In the genomic region with DNA sequence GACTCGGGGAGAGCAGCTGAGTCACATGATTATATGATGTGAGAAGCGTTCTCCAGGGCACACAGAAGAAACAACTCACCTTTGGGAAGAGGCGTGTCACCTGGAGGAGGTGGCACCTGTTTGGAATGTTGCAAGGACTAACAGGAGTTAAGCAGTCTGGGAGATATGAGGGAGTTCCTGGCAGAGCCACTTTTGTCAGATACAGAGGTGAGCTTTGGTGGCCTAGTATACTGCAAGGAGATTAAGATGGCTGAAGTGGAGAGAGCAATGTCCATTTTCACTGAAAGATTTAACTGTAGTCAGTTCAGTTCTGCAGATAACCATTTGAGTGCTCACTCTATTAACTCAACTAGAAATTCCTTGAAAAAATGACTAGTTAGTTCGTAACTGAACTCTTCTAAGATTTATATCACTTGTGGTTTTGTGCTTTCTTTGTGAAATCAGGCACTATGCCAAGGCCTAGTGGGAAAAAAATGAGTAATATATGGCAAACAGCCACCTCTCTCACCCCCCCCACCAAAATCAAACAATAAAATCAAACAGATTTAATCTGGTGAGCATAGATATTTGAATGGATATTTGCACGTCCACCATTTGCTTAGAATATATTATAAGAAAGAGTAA, we compare ENCODE assay signal across 9 cellular contexts.
DNase-seq lines count a peak whose midpoint lies in the region; ATAC-seq and TF ChIP-seq lines count a peak whose summit lies in the region.
"Had no signal": no experiment of that assay in that cellular context is flagged by ENCODE, and none has a peak within 500 bp of the region (broad histone marks: within the 10 kb centered on the region; RNA-seq: fewer than 3 reads in every experiment).

No MANE protein-coding gene starts in this region.

- H3K9me3 Mint-ChIP-seq in activated T-cell treated with anti-CD3 and anti-CD28 coated beads, Interleukin-2, amount 50 U/mL, for 72 hours, result no peaks in the 10 kb centered on the region

- no peak overlapping the region for H3K27ac Mint-ChIP-seq in activated T-cell treated with anti-CD3 and anti-CD28 coated beads, Interleukin-2, amount 50 U/mL, for 72 hours

- H3K9me3 ChIP-seq in left lung (no peaks in the 10 kb centered on the region), psoas muscle (no peaks in the 10 kb centered on the region)
- H3K9me3 ChIP-seq: adrenal gland had no signal

- H3K4me1 ChIP-seq in left lung (peaks cover 6 to 16% of the 10 kb centered on the region in 2 donors), psoas muscle (peaks cover 4% of the 10 kb centered on the region)
- H3K4me1 ChIP-seq: adrenal gland had no signal

- peak overlapping the region; percentile 24 to 43 for H3K27ac ChIP-seq in left lung
- H3K27ac ChIP-seq in psoas muscle, result no peak overlapping the region
- H3K27ac ChIP-seq: adrenal gland had no signal

- WGBS in psoas muscle, 3 donors, result 71 to 79% (median 72%) methylated on average over 5 of the region's 5 CpGs

- H3K4me3 Mint-ChIP-seq in activated T-cell treated with anti-CD3 and anti-CD28 coated beads, Interleukin-2, amount 50 U/mL, for 72 hours, result peak overlapping the region; percentile 57 to 62

- H3K36me3 ChIP-seq in left lung, result peaks cover 0 to 23% of the 10 kb centered on the region in 2 donors
- peaks cover 0 to 63% of the 10 kb centered on the region in 2 donors for H3K36me3 ChIP-seq in psoas muscle (ENCODE audit: insufficient read depth in 1 of 2, low read depth in 1 of 2)
- H3K36me3 ChIP-seq in H7 (replicated peaks; ENCODE audit: control insufficient read depth, insufficient read depth, low read length), result no peaks in the 10 kb centered on the region; the same call in 1 of the 2 replicates

- no peak for TF ChIP-seq CTCF in left lung (IDR thresholded peaks at IDR 0.05)
- TF ChIP-seq CTCF in psoas muscle (IDR thresholded peaks at IDR 0.05), result no peak

- intact Hi-C loops in left lung (cut with DNase I) (no loop called here), psoas muscle (cut with DNase I) (no loop called here)

- no peaks in the 10 kb centered on the region for H3K36me3 Mint-ChIP-seq in activated T-cell treated with anti-CD3 and anti-CD28 coated beads, Interleukin-2, amount 50 U/mL, for 72 hours (ENCODE audit: insufficient read depth in 2 of 2)

- H3K4me3 ChIP-seq in left lung (no peak overlapping the region), psoas muscle (no peak overlapping the region), H7 (ENCODE audit: insufficient read depth, low read depth, low read length) (no peak overlapping the region)
- H3K4me3 ChIP-seq: adrenal gland had no signal

- peak; percentile 31 for DNase-seq in AG20443 (ENCODE audit: low spot score)
- DNase-seq in HS-27A (ENCODE audit: low read depth), result peak; percentile 55
- DNase-seq in activated T-cell treated with anti-CD3 and anti-CD28 coated beads, Interleukin-2, amount 50 U/mL, for 72 hours, result peak; percentile 12 to 39
- DNase-seq in left lung, result peak in 1 of 2 donors; percentile 43
- DNase-seq in psoas muscle, result no peak
- DNase-seq in hypothalamus (lab: John Stamatoyannopoulos, UW), result no peak
- no peak for DNase-seq in H7

- ATAC-seq in activated T-cell treated with anti-CD3 and anti-CD28 coated beads, Interleukin-2, amount 50 U/mL, for 72 hours (replicated peaks in 1 of 2), result peak; percentile 73 to 79
- ATAC-seq in left lung, result peak; percentile 95
- no peak for ATAC-seq in psoas muscle
- no peak for ATAC-seq in GM19463 (IDR thresholded peaks at IDR 0.05; ENCODE audit: unreplicated experiment)

- H3K27me3 ChIP-seq in left lung (no peaks in the 10 kb centered on the region), psoas muscle (ENCODE audit: insufficient read depth in 3 of 3, low read length in 2 of 3) (no peaks in the 10 kb centered on the region), H7 (ENCODE audit: control insufficient read depth, insufficient read depth, low read length) (no peaks in the 10 kb centered on the region)
- H3K27me3 ChIP-seq: adrenal gland had no signal

- H3K4me1 Mint-ChIP-seq in activated T-cell treated with anti-CD3 and anti-CD28 coated beads, Interleukin-2, amount 50 U/mL, for 72 hours (ENCODE audit: low read depth), result peaks cover 9% of the 10 kb centered on the region

- H3K27me3 Mint-ChIP-seq in activated T-cell treated with anti-CD3 and anti-CD28 coated beads, Interleukin-2, amount 50 U/mL, for 72 hours (ENCODE audit: low read depth), result no peaks in the 10 kb centered on the region

Comparison
In these comparisons a context has a peak if more than half of its experiments do, and no peak if none do; other contexts are left out.
1. DNase-seq: peak in AG20443 (single experiment), HS-27A (single experiment) and activated T-cell treated with anti-CD3 and anti-CD28 coated beads, Interleukin-2, amount 50 U/mL, for 72 hours (2 of 2); none in psoas muscle (0 of 2), hypothalamus (0 of 51) and H7 (single experiment).
2. ATAC-seq: peak in activated T-cell treated with anti-CD3 and anti-CD28 coated beads, Interleukin-2, amount 50 U/mL, for 72 hours (2 of 2) and left lung (single experiment); none in psoas muscle (0 of 4) and GM19463 (single experiment).